1 cellular context compared by ENCODE assay signal in genomic region chr5:115295775-115296129, GRCh38.
TF ChIP-seq lines count a peak whose summit lies in the region.

No MANE protein-coding gene starts in this region.

TF ChIP-seq in HCT116, 20 proteins besides CTCF, POLR2A, EP300 and RAD21 (continued from another document):
- TF ChIP-seq, protein P1, sequence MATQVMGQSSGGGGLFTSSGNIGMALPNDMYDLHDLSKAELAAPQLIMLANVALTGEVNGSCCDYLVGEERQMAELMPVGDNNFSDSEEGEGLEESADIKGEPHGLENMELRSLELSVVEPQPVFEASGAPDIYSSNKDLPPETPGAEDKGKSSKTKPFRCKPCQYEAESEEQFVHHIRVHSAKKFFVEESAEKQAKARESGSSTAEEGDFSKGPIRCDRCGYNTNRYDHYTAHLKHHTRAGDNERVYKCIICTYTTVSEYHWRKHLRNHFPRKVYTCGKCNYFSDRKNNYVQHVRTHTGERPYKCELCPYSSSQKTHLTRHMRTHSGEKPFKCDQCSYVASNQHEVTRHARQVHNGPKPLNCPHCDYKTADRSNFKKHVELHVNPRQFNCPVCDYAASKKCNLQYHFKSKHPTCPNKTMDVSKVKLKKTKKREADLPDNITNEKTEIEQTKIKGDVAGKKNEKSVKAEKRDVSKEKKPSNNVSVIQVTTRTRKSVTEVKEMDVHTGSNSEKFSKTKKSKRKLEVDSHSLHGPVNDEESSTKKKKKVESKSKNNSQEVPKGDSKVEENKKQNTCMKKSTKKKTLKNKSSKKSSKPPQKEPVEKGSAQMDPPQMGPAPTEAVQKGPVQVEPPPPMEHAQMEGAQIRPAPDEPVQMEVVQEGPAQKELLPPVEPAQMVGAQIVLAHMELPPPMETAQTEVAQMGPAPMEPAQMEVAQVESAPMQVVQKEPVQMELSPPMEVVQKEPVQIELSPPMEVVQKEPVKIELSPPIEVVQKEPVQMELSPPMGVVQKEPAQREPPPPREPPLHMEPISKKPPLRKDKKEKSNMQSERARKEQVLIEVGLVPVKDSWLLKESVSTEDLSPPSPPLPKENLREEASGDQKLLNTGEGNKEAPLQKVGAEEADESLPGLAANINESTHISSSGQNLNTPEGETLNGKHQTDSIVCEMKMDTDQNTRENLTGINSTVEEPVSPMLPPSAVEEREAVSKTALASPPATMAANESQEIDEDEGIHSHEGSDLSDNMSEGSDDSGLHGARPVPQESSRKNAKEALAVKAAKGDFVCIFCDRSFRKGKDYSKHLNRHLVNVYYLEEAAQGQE (IDR thresholded peaks at IDR 0.05; ENCODE audit: low read depth) = no peak
- TF ChIP-seq, protein P2, sequence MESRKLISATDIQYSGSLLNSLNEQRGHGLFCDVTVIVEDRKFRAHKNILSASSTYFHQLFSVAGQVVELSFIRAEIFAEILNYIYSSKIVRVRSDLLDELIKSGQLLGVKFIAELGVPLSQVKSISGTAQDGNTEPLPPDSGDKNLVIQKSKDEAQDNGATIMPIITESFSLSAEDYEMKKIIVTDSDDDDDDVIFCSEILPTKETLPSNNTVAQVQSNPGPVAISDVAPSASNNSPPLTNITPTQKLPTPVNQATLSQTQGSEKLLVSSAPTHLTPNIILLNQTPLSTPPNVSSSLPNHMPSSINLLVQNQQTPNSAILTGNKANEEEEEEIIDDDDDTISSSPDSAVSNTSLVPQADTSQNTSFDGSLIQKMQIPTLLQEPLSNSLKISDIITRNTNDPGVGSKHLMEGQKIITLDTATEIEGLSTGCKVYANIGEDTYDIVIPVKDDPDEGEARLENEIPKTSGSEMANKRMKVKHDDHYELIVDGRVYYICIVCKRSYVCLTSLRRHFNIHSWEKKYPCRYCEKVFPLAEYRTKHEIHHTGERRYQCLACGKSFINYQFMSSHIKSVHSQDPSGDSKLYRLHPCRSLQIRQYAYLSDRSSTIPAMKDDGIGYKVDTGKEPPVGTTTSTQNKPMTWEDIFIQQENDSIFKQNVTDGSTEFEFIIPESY (IDR thresholded peaks at IDR 0.05; ENCODE audit: extremely low read depth, insufficient replicate concordance, low read length) = no peak
- TF ChIP-seq SIN3A (IDR thresholded peaks at IDR 0.05; ENCODE audit: low read depth) = no peak
